1 cellular context compared by ENCODE assay signal in the genomic region with DNA sequence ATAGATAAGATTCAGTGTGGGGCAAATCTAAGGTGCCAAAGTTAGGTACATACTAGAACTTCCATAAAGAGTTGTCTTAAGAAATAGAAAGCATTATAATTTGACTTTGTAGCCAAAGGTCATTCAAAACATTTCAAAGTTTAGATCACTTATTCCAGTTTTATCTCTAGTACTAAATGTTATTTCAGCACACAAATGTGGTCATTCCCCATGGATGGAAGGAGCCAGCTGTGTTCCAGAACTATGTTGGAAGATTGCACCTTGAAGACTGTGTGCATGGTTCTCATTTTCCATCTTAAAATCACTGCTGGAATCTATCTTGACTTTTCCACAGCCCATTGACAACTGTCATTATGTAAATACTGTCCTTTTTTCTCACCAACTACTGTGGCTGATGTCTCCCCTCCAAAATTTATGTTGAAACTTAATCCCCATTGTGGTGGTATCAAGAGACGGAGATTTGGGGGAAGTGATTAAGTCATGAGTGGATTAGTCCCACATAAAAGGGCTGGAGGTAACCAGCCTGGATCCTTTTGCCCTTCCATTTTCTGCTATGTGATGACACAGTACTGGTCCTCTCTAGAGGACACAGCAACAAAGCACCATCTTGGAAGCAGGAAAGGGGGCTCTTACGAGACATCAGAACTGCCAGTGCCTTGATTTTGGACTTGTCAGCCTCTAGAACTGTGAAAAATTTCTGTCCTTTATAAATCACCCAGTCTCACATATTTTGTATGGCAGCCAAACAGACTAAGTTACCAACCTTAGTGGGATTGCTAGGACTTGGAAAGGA.
TF ChIP-seq lines count a peak whose summit lies in the region.

No MANE protein-coding gene starts in this region.

TF ChIP-seq in WTC11, 78 proteins besides CTCF, POLR2A, EP300 and RAD21 (continued from another document):
- TF ChIP-seq, protein P1, sequence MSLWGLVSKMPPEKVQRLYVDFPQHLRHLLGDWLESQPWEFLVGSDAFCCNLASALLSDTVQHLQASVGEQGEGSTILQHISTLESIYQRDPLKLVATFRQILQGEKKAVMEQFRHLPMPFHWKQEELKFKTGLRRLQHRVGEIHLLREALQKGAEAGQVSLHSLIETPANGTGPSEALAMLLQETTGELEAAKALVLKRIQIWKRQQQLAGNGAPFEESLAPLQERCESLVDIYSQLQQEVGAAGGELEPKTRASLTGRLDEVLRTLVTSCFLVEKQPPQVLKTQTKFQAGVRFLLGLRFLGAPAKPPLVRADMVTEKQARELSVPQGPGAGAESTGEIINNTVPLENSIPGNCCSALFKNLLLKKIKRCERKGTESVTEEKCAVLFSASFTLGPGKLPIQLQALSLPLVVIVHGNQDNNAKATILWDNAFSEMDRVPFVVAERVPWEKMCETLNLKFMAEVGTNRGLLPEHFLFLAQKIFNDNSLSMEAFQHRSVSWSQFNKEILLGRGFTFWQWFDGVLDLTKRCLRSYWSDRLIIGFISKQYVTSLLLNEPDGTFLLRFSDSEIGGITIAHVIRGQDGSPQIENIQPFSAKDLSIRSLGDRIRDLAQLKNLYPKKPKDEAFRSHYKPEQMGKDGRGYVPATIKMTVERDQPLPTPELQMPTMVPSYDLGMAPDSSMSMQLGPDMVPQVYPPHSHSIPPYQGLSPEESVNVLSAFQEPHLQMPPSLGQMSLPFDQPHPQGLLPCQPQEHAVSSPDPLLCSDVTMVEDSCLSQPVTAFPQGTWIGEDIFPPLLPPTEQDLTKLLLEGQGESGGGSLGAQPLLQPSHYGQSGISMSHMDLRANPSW (CRISPR knock-in tag; conservative IDR thresholded peaks at IDR 0.05; ENCODE audit: low read depth) = no peak
- TF ChIP-seq GRHL2 (CRISPR knock-in tag; IDR thresholded peaks at IDR 0.05; ENCODE audit: insufficient replicate concordance, severe bottlenecking) (no peak), SP1 (CRISPR knock-in tag; conservative IDR thresholded peaks at IDR 0.05) (no peak), NR1H2 (CRISPR knock-in tag; IDR thresholded peaks at IDR 0.05) (no peak), NFYB (CRISPR knock-in tag; conservative IDR thresholded peaks at IDR 0.05; ENCODE audit: low read depth) (no peak)
- TF ChIP-seq, protein P2, sequence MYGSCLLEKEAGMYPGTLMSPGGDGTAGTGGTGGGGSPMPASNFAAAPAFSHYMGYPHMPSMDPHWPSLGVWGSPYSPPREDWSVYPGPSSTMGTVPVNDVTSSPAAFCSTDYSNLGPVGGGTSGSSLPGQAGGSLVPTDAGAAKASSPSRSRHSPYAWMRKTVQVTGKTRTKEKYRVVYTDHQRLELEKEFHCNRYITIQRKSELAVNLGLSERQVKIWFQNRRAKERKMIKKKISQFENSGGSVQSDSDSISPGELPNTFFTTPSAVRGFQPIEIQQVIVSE (CRISPR knock-in tag; IDR thresholded peaks at IDR 0.05; ENCODE audit: borderline replicate concordance) = no peak
